Comparison of ENCODE assay signal across 30 cellular contexts in genomic region chr2:105597011-105597830, GRCh38.
DNase-seq lines count a peak whose midpoint lies in the region; TF ChIP-seq lines count a peak whose summit lies in the region.
"Had no signal": no experiment of that assay in that cellular context is flagged by ENCODE, and none has a peak within 500 bp of the region (broad histone marks: within the 10 kb centered on the region; RNA-seq: fewer than 3 reads in every experiment).

No MANE protein-coding gene starts in this region.

- H3K4me1 ChIP-seq in ACC112 (ENCODE audit: control insufficient read depth, insufficient read depth, low read length, unreplicated experiment) (no peaks in the 10 kb centered on the region), endodermal cell (ENCODE audit: control insufficient read depth, insufficient read depth, low read length) (no peaks in the 10 kb centered on the region)
- H3K4me1 ChIP-seq in CD8-positive, alpha-beta memory T cell (ENCODE audit: insufficient read depth, low read length): no peaks in the 10 kb centered on the region
- no peaks in the 10 kb centered on the region for H3K4me1 ChIP-seq in CD4-positive, alpha-beta memory T cell (ENCODE audit: insufficient read depth, low read length)
- H3K4me1 ChIP-seq: adrenal gland, BE2C, breast epithelium, foreskin keratinocyte had no signal

- H3K36me3 ChIP-seq in ACC112 (ENCODE audit: insufficient read depth, low read length): no peaks in the 10 kb centered on the region
- no peaks in the 10 kb centered on the region for H3K36me3 ChIP-seq in CD8-positive, alpha-beta memory T cell (ENCODE audit: insufficient read depth, low read length)
- no peaks in the 10 kb centered on the region for H3K36me3 ChIP-seq in endodermal cell (ENCODE audit: control insufficient read depth, insufficient read depth, low read length)
- no peaks in the 10 kb centered on the region for H3K36me3 ChIP-seq in CD4-positive, alpha-beta memory T cell (ENCODE audit: insufficient read depth, low read length)
- H3K36me3 ChIP-seq: adrenal gland, BE2C, breast epithelium, heart right ventricle had no signal

- H3K9me3 Mint-ChIP-seq in CD8-positive, alpha-beta memory T cell: no peaks in the 10 kb centered on the region
- H3K9me3 Mint-ChIP-seq in endodermal cell: no peaks in the 10 kb centered on the region
- H3K9me3 Mint-ChIP-seq in CD4-positive, alpha-beta memory T cell: no peaks in the 10 kb centered on the region
- H3K9me3 Mint-ChIP-seq: effector memory CD8-positive, alpha-beta T cell; neural crest cell; stimulated activated effector memory CD8-positive, alpha-beta T cell treated with anti-CD3 and anti-CD28 coated beads, Interleukin-12 subunit alpha, Interleukin-12 subunit beta, amount 100 ng/mL, for 72 hours had no signal

- peaks cover 24% of the 10 kb centered on the region for H3K27me3 ChIP-seq in ACC112 (ENCODE audit: insufficient read depth, low read length)
- no peaks in the 10 kb centered on the region for H3K27me3 ChIP-seq in dorsolateral prefrontal cortex
- H3K27me3 ChIP-seq in CD8-positive, alpha-beta memory T cell (ENCODE audit: insufficient read depth, low read length, poor library complexity, severe bottlenecking): no peaks in the 10 kb centered on the region
- no peaks in the 10 kb centered on the region for H3K27me3 ChIP-seq in endodermal cell (ENCODE audit: control insufficient read depth, insufficient read depth, low read length, poor library complexity, severe bottlenecking)
- H3K27me3 ChIP-seq in CD4-positive, alpha-beta memory T cell (ENCODE audit: insufficient read depth, low read length): no peaks in the 10 kb centered on the region
- H3K27me3 ChIP-seq: adrenal gland, BE2C, breast epithelium, foreskin keratinocyte, heart right ventricle had no signal

- intact Hi-C loops in dorsolateral prefrontal cortex (cut with DNase I): no loop called here
- intact Hi-C loops in CD4-positive, alpha-beta memory T cell (cut with micrococcal nuclease): no loop called here

- H2AFZ ChIP-seq in ACC112 (ENCODE audit: low read length, unreplicated experiment): peak overlapping the region; percentile 14

- H3K4me1 Mint-ChIP-seq in CD8-positive, alpha-beta memory T cell: no peaks in the 10 kb centered on the region
- peaks cover 12% of the 10 kb centered on the region for H3K4me1 Mint-ChIP-seq in endodermal cell
- H3K4me1 Mint-ChIP-seq in CD4-positive, alpha-beta memory T cell: no peaks in the 10 kb centered on the region

- H3K4me3 ChIP-seq in ACC112 (ENCODE audit: low read depth, low read length) (no peak overlapping the region), GM12864 (ENCODE audit: low read depth, low read length) (no peak overlapping the region), dorsolateral prefrontal cortex (no peak overlapping the region), endodermal cell (ENCODE audit: low read length) (no peak overlapping the region)
- H3K4me3 ChIP-seq in CD8-positive, alpha-beta memory T cell (ENCODE audit: low read length): no peak overlapping the region
- H3K4me3 ChIP-seq in CD4-positive, alpha-beta memory T cell (ENCODE audit: low read length in 2 of 2): no peak overlapping the region
- H3K4me3 ChIP-seq: adrenal gland, breast epithelium, heart right ventricle had no signal

- no peak overlapping the region for H3K9ac ChIP-seq in endodermal cell (ENCODE audit: extremely low read depth, low read length, poor library complexity, severe bottlenecking)
- H3K9ac ChIP-seq: SK-N-SH had no signal

- H3K79me2 ChIP-seq in ACC112 (ENCODE audit: control insufficient read depth, insufficient read depth, low read length, unreplicated experiment): no peaks in the 10 kb centered on the region

- no peaks in the 10 kb centered on the region for H3K36me3 Mint-ChIP-seq in CD8-positive, alpha-beta memory T cell
- H3K36me3 Mint-ChIP-seq in endodermal cell (ENCODE audit: low read depth): no peaks in the 10 kb centered on the region
- no peaks in the 10 kb centered on the region for H3K36me3 Mint-ChIP-seq in CD4-positive, alpha-beta memory T cell
- H3K36me3 Mint-ChIP-seq: stimulated activated effector memory CD8-positive, alpha-beta T cell treated with anti-CD3 and anti-CD28 coated beads, Interleukin-12 subunit alpha, Interleukin-12 subunit beta, amount 100 ng/mL, for 72 hours had no signal

- H3K27me3 Mint-ChIP-seq in CD8-positive, alpha-beta memory T cell: peaks cover 0 to 10% of the 10 kb centered on the region in 2 donors
- H3K27me3 Mint-ChIP-seq in endodermal cell (ENCODE audit: insufficient read depth): no peaks in the 10 kb centered on the region
- peaks cover 0 to 1% of the 10 kb centered on the region in 2 donors for H3K27me3 Mint-ChIP-seq in CD4-positive, alpha-beta memory T cell

- DNase-seq in GM12864 (ENCODE audit: low read depth) (peak; percentile 8), NCI-H82 treated with DMSO at 0.1 percent for 48 hours (lab: John Stamatoyannopoulos, UW; ENCODE audit: unreplicated experiment) (peak; percentile 74), dorsolateral prefrontal cortex (no peak), endodermal cell (no peak), kidney tubule cell (ENCODE audit: low spot score) (no peak)
- DNase-seq in CD8-positive, alpha-beta memory T cell: no peak
- DNase-seq in CD4-positive, alpha-beta memory T cell: no peak
- DNase-seq: ACHN; activated CD4-positive, alpha-beta T cell treated with anti-CD3 and anti-CD28 coated beads for 1 hour; activated gamma-delta T cell treated with Interleukin-2 at 50 U/mL for 16 hours; adrenal gland; BE2C; COR-L47; effector memory CD8-positive, alpha-beta T cell; foreskin keratinocyte; heart right ventricle; left colon; mammary epithelial cell; NCI-H1105 treated with DMSO at 0.1 percent for 48 hours; NCI-H2029; NCI-H345; NCI-H774; stimulated activated CD4-positive, alpha-beta T cell treated with anti-CD3 and anti-CD28 coated beads, Interleukin-4, amount 100 ng/mL, for 24 hours; T-helper 17 cell had no signal

- no peaks in the 10 kb centered on the region for H3K9me3 ChIP-seq in CD8-positive, alpha-beta memory T cell (ENCODE audit: low read length)
- H3K9me3 ChIP-seq in endodermal cell (ENCODE audit: control insufficient read depth, low read length): no peaks in the 10 kb centered on the region
- no peaks in the 10 kb centered on the region for H3K9me3 ChIP-seq in CD4-positive, alpha-beta memory T cell (ENCODE audit: control insufficient read depth in 1 of 2, low read length in 2 of 2)
- H3K9me3 ChIP-seq: adrenal gland, BE2C, breast epithelium, heart right ventricle, SK-N-SH had no signal

- H3K27ac Mint-ChIP-seq in CD8-positive, alpha-beta memory T cell: peak overlapping the region in 2 of 8 donors; percentile 43 to 82
- H3K27ac Mint-ChIP-seq in endodermal cell: no peak overlapping the region
- H3K27ac Mint-ChIP-seq in CD4-positive, alpha-beta memory T cell: peak overlapping the region in 1 of 7 donors; percentile 23
- H3K27ac Mint-ChIP-seq: effector memory CD8-positive, alpha-beta T cell; progenitor cell of endocrine pancreas; stimulated activated effector memory CD8-positive, alpha-beta T cell treated with anti-CD3 and anti-CD28 coated beads, Interleukin-12 subunit alpha, Interleukin-12 subunit beta, amount 100 ng/mL, for 72 hours; T-helper 17 cell had no signal

- TF ChIP-seq CTCF in GM12864 (IDR thresholded peaks at IDR 0.05; ENCODE audit: low read depth, low read length, missing control alignments) (no peak), dorsolateral prefrontal cortex (IDR thresholded peaks at IDR 0.05 in 54 of 56, conservative IDR thresholded peaks at IDR 0.05 in 2 of 56; ENCODE audit: low read depth in 1 of 56, partially characterized antibody in 56 of 56) (no peak), endodermal cell (conservative IDR thresholded peaks at IDR 0.05) (no peak)

- H3K27ac ChIP-seq in ACC112 (ENCODE audit: low read depth, low read length) (no peak overlapping the region), dorsolateral prefrontal cortex (peak overlapping the region in 55 of 59 donors; percentile 26 to 88 (median 65)), endodermal cell (ENCODE audit: low read depth, low read length) (no peak overlapping the region)
- H3K27ac ChIP-seq in CD8-positive, alpha-beta memory T cell (ENCODE audit: low read depth, low read length): no peak overlapping the region
- no peak overlapping the region for H3K27ac ChIP-seq in CD4-positive, alpha-beta memory T cell (ENCODE audit: low read depth, low read length)
- H3K27ac ChIP-seq: adrenal gland, foreskin keratinocyte had no signal

- POLR2A ChIA-PET in CD8-positive, alpha-beta memory T cell (lab: Charles Lee): no interaction called here
- POLR2A ChIA-PET in CD4-positive, alpha-beta memory T cell (lab: Charles Lee; ENCODE audit: partially characterized antibody): no interaction called here

- no peak overlapping the region for H3K4me3 Mint-ChIP-seq in CD8-positive, alpha-beta memory T cell
- H3K4me3 Mint-ChIP-seq in endodermal cell: no peak overlapping the region
- no peak overlapping the region for H3K4me3 Mint-ChIP-seq in CD4-positive, alpha-beta memory T cell
- H3K4me3 Mint-ChIP-seq: effector memory CD8-positive, alpha-beta T cell; neural crest cell; stimulated activated effector memory CD8-positive, alpha-beta T cell treated with anti-CD3 and anti-CD28 coated beads, Interleukin-12 subunit alpha, Interleukin-12 subunit beta, amount 100 ng/mL, for 72 hours; T-helper 17 cell had no signal

- WGBS in endodermal cell (ENCODE audit: insufficient coverage in 1 of 2, insufficient read length in 1 of 2), 2 experiments: 93 to 97% methylated on average over 12 to 15 of the region's 15 CpGs

- CTCF ChIA-PET in CD8-positive, alpha-beta memory T cell (lab: Charles Lee): no interaction called here
- CTCF ChIA-PET in CD4-positive, alpha-beta memory T cell (lab: Charles Lee; ENCODE audit: partially characterized antibody): interaction anchor here (1.0 kb wide), 1 partner anchor 21 kb away, joined by 4 read pairs; no protein-coding TSS in a partner anchor

Comparison
In these comparisons a context has a peak if more than half of its experiments do, and no peak if none do; other contexts are left out.
1. H3K27ac ChIP-seq: peak in dorsolateral prefrontal cortex (55 of 59); none in ACC112 (single experiment), CD8-positive, alpha-beta memory T cell (single experiment), endodermal cell (single experiment) and CD4-positive, alpha-beta memory T cell (single experiment).
2. DNase-seq: peak in GM12864 (single experiment) and NCI-H82 treated with DMSO at 0.1 percent for 48 hours (single experiment); none in dorsolateral prefrontal cortex (0 of 10), CD8-positive, alpha-beta memory T cell (0 of 5), endodermal cell (single experiment), CD4-positive, alpha-beta memory T cell (0 of 5) and kidney tubule cell (single experiment).